ENCODE assay signal across 8 cellular contexts in genomic region chr6:47438481-47439347, GRCh38. TPM values are rescaled to one million over a fixed set of nuclear protein-coding genes. Genes with fewer than 3 reads are reported as not detected.
DNase-seq lines count a peak whose midpoint lies in the region; ATAC-seq lines count a peak whose summit lies in the region.
"Had no signal": no experiment of that assay in that cellular context is flagged by ENCODE, and none has a peak within 500 bp of the region (broad histone marks: within the 10 kb centered on the region; RNA-seq: fewer than 3 reads in every experiment).

No MANE protein-coding gene starts in this region.

- H3K9me2 ChIP-seq in Karpas-422 (replicated peaks; ENCODE audit: insufficient read depth, low read length), result no peaks in the 10 kb centered on the region

- intact Hi-C loops in posterior vena cava (cut with DNase I), result no loop called here

- H3K9ac ChIP-seq in Karpas-422 (ENCODE audit: low read length), result no peak overlapping the region; the same call in 1 of the 2 replicates

- peaks cover 47% of the 10 kb centered on the region for H3K4me1 ChIP-seq in Karpas-422 (ENCODE audit: low read length)

- H3K9me3 ChIP-seq in Karpas-422 (ENCODE audit: low read length), result no peaks in the 10 kb centered on the region

- peak overlapping the region; percentile 72 for H3K4me2 ChIP-seq in Karpas-422 (ENCODE audit: low read depth, low read length, poor library complexity, severe bottlenecking)

- peak overlapping the region; percentile 60 for H3K4me3 ChIP-seq in Karpas-422 (ENCODE audit: low read length)

- DNase-seq in Karpas-422 (no peak), posterior vena cava (ENCODE audit: low spot score) (peak; percentile 78), DMS 273 treated with DMSO at 0.1 percent for 48 hours (lab: John Stamatoyannopoulos, UW) (no peak), NCI-H2081 (lab: John Stamatoyannopoulos, UW) (no peak), mucosa of gallbladder (ENCODE audit: low spot score) (no peak)
- DNase-seq: activated naive CD4-positive, alpha-beta T cell treated with anti-CD3 and anti-CD28 coated beads, Interleukin-2, amount 50 U/mL, for 16 hours had no signal

- peak overlapping the region; percentile 62 for H3K27ac ChIP-seq in Karpas-422 (ENCODE audit: low read length)

- peaks cover 9% of the 10 kb centered on the region; the same call in 1 of the 2 replicates for H4K20me1 ChIP-seq in Karpas-422 (ENCODE audit: insufficient read depth, low read depth, low read length)

- ATAC-seq in GM19025 (IDR thresholded peaks at IDR 0.05; ENCODE audit: low read depth, unreplicated experiment), result peak; percentile 67
- peak; percentile 82 for ATAC-seq in HG02642 (IDR thresholded peaks at IDR 0.05; ENCODE audit: poor library complexity, unreplicated experiment)

- no peaks in the 10 kb centered on the region for H3K79me2 ChIP-seq in Karpas-422 (ENCODE audit: low read length)

- no peaks in the 10 kb centered on the region for H3K36me3 ChIP-seq in Karpas-422 (ENCODE audit: insufficient read depth, low read length)

- H2AFZ ChIP-seq in Karpas-422 (ENCODE audit: low read length), result no peak overlapping the region

- peaks cover 3% of the 10 kb centered on the region; the same call in 1 of the 2 replicates for H3K27me3 ChIP-seq in Karpas-422 (ENCODE audit: low read length)

RNA-seq across cellular contexts. Expression of gene CD2AP, which starts 38.9 kb away (rescaled TPM):
- 19.3 and 42.7 TPM in 2 replicates for total RNA-seq in Karpas-422 (2014; rRNA removed; shearing (Covaris generic); ENCODE audit: low replicate concordance)
- 10 to 100 TPM; 20.1 to 26.5 TPM for total RNA-seq in posterior vena cava
- 49.2 TPM for total RNA-seq in mucosa of gallbladder
